ENCODE assay signal across 8 cellular contexts in the genomic region with DNA sequence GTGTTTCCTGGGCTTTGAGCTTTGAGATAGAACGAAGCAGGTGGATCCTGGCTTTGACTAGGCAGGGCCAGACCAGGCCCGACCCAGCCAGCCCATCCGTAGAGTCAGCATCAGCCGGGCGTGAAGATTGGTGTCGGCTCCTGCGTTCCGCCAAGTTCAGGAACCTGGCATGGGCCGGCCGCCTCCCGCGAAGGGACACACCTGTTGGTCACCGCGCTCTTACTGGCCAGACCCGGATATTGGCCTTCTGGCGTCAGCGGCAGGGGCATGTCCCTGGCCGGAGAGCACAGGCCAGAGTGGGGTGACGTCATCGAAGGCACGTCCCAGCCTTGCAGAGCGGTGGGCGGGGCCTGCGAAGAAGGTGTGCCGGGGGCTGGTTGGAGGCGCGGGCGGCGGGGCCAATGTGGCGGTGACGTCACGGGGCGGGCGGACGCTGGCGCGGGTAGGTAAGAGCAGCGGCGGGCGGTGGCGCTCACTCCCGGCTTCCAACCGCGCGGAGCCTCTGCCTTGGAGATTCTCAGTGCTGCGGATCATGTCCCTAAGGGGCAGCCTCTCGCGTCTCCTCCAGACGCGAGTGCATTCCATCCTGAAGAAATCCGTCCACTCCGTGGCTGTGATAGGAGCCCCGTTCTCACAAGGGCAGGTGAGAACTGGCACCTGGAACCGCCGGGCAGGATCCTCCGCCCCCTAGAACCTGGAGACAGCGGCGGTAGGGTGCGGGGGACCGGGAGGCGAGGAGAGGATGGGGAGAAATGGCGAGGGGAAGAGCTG. TPM values are rescaled to one million over a fixed set of nuclear protein-coding genes. Genes with fewer than 3 reads are reported as not detected.
DNase-seq lines count a peak whose midpoint lies in the region; ATAC-seq and TF ChIP-seq lines count a peak whose summit lies in the region.

A gene (plus strand): TSS at position 475 of the 771 bp plus-strand sequence. CDS start 58 bp downstream, at position 533.

- H3K27ac ChIP-seq in foreskin keratinocyte (peak within 1 kb of the TSS; percentile 57), neural progenitor cell (peak within 1 kb of the TSS; percentile 63)

- H3K9ac ChIP-seq in ES-I3 (ENCODE audit: low read depth, low read length) (peak within 1 kb of the TSS; percentile 79), neural progenitor cell (peak within 1 kb of the TSS; percentile 56)

- peak; percentile 86 for ATAC-seq in foreskin keratinocyte

- H3K36me3 ChIP-seq in ES-I3 (ENCODE audit: insufficient read depth, low read length) (no peaks in the 10 kb centered on the region), HAP-1 (replicated peaks) (peaks cover 12% of the 10 kb centered on the region; the same call in 1 of the 2 replicates), MG63 (no peaks in the 10 kb centered on the region), neural progenitor cell (no peaks in the 10 kb centered on the region)

- H4K20me1 ChIP-seq in neural progenitor cell (ENCODE audit: low read depth), result no peaks in the 10 kb centered on the region

- peak within 1 kb of the TSS; percentile 96 for H2AFZ ChIP-seq in neural progenitor cell (replicated peaks)

- peak within 1 kb of the TSS; percentile 95 for H3K4me3 Mint-ChIP-seq in neural progenitor cell

- H3K4me2 ChIP-seq in neural progenitor cell, result peak within 1 kb of the TSS; percentile 83

- H3K27me3 ChIP-seq in HAP-1 (ENCODE audit: low read depth), result no peaks in the 10 kb centered on the region
- no peaks in the 10 kb centered on the region for H3K27me3 ChIP-seq in MG63
- H3K27me3 ChIP-seq in foreskin keratinocyte, result no peaks in the 10 kb centered on the region
- H3K27me3 ChIP-seq in neural progenitor cell, result peaks cover 5% of the 10 kb centered on the region

- DNase-seq in HAP-1 (ENCODE audit: low spot score in 2 of 2), result peak; percentile 96 to 99
- DNase-seq in MG63, result peak; percentile 77
- peak; percentile 91 for DNase-seq in SHP77 treated with DMSO at 0.1 percent for 48 hours (lab: John Stamatoyannopoulos, UW)
- DNase-seq in activated gamma-delta T cell treated with anti-CD3 and anti-CD28 coated beads, Interleukin-2, amount 50 U/mL, for 16 hours (ENCODE audit: low read depth), result peak; percentile 94
- peak; percentile 69 to 86 for DNase-seq in foreskin keratinocyte
- peak; percentile 100 for DNase-seq in neural progenitor cell (ENCODE audit: low spot score)
- peak; percentile 80 for DNase-seq in stromal cell of bone marrow (ENCODE audit: low read depth)

- peaks cover 7% of the 10 kb centered on the region for H3K36me3 Mint-ChIP-seq in neural progenitor cell

- no peak within 1 kb of the TSS for H3K27ac Mint-ChIP-seq in neural progenitor cell

- H3K4me3 ChIP-seq in HAP-1 (peak within 1 kb of the TSS; percentile 74), MG63 (peak within 1 kb of the TSS; percentile 38), neural progenitor cell (peak within 1 kb of the TSS; percentile 86)

- in situ Hi-C loops in HAP-1 (cut with MboI; ENCODE audit: low sequenced_read_pairs), result no loop called here

- H3K9me3 Mint-ChIP-seq in neural progenitor cell, result no peaks in the 10 kb centered on the region

- peaks cover 7% of the 10 kb centered on the region for H3K79me2 ChIP-seq in neural progenitor cell (ENCODE audit: low read depth)

- no peaks in the 10 kb centered on the region for H3K27me3 Mint-ChIP-seq in neural progenitor cell (ENCODE audit: insufficient read depth, low read depth)

- H3K4me1 Mint-ChIP-seq in neural progenitor cell, result peaks cover 25% of the 10 kb centered on the region

- TF ChIP-seq CTCF in foreskin keratinocyte (conservative IDR thresholded peaks at IDR 0.05) (peak; percentile 60), neural progenitor cell (IDR thresholded peaks at IDR 0.05) (no peak)

- peaks cover 23% of the 10 kb centered on the region for H3F3A ChIP-seq in neural progenitor cell (ENCODE audit: low read depth)

- H3K9me3 ChIP-seq in ES-I3 (ENCODE audit: control insufficient read depth, insufficient read depth, low read length), result no peaks in the 10 kb centered on the region
- H3K9me3 ChIP-seq in HAP-1, result no peaks in the 10 kb centered on the region
- no peaks in the 10 kb centered on the region for H3K9me3 ChIP-seq in MG63
- no peaks in the 10 kb centered on the region for H3K9me3 ChIP-seq in neural progenitor cell (ENCODE audit: low read depth)

- H3K4me1 ChIP-seq in ES-I3 (ENCODE audit: insufficient read depth, low read length) (peaks cover 19% of the 10 kb centered on the region), HAP-1 (peaks cover 9% of the 10 kb centered on the region), foreskin keratinocyte (peaks cover 16% of the 10 kb centered on the region), neural progenitor cell (peaks cover 16% of the 10 kb centered on the region)

RNA-seq across cellular contexts. Expression of the gene that starts here (rescaled TPM):
- total RNA-seq in MG63 (2014; rRNA removed; shearing (Covaris generic); ENCODE audit: low replicate concordance), result 1.4 and 3.6 TPM in 2 replicates
- total RNA-seq in foreskin keratinocyte (15.8 and 18.2 TPM in 2 replicates), neural progenitor cell (ENCODE audit: low replicate concordance) (91.8 and 92.4 TPM in 2 replicates)
- polyA plus RNA-seq in foreskin keratinocyte, result 13.8 and 17.9 TPM in 2 replicates

Comparison
In these comparisons a context has a peak if more than half of its experiments do, and no peak if none do; other contexts are left out.
1. Peak in every context shown above with its lines: DNase-seq, ATAC-seq, H3K4me3 ChIP-seq and H3K27ac ChIP-seq.